Comparison of ENCODE assay signal across 18 cellular contexts in genomic region chr4:162164881-162165528, GRCh38. TPM values are rescaled to one million over a fixed set of nuclear protein-coding genes. Genes with fewer than 3 reads are reported as not detected.
DNase-seq lines count a peak whose midpoint lies in the region; ATAC-seq and TF ChIP-seq lines count a peak whose summit lies in the region.
"Had no signal": no experiment of that assay in that cellular context is flagged by ENCODE, and none has a peak within 500 bp of the region (broad histone marks: within the 10 kb centered on the region; RNA-seq: fewer than 3 reads in every experiment).

No MANE protein-coding gene starts in this region.

- H3K9me3 ChIP-seq in HUES64 (ENCODE audit: insufficient read depth, low read depth, low read length) (no peaks in the 10 kb centered on the region), iPS-18a (ENCODE audit: control insufficient read depth, low read depth, low read length) (no peaks in the 10 kb centered on the region), uterus (no peaks in the 10 kb centered on the region)
- H3K9me3 ChIP-seq: gastroesophageal sphincter had no signal

- in situ Hi-C loops in astrocyte of the cerebellum (cut with HindIII; ENCODE audit: low sequenced_read_pairs), result no loop called here

- ATAC-seq in HG02798 (IDR thresholded peaks at IDR 0.05; ENCODE audit: poor library complexity, unreplicated experiment) (no peak), HG03025 (IDR thresholded peaks at IDR 0.05; ENCODE audit: low FRiP score, unreplicated experiment) (no peak)
- ATAC-seq: gastroesophageal sphincter had no signal

- H3K9ac ChIP-seq in HUES64 (ENCODE audit: low read depth, low read length) (no peak overlapping the region), iPS-18a (ENCODE audit: low read length) (no peak overlapping the region)

- H3K27me3 ChIP-seq in HUES64 (ENCODE audit: insufficient read depth, low read length) (peaks cover 3% of the 10 kb centered on the region; the same call in 1 of the 2 replicates), iPS-18a (ENCODE audit: control insufficient read depth, insufficient read depth, low read length) (no peaks in the 10 kb centered on the region), uterus (peaks cover 0 to 3% of the 10 kb centered on the region in 2 donors)

- no peak overlapping the region for H3K27ac ChIP-seq in HUES64 (ENCODE audit: low read depth, low read length)
- H3K27ac ChIP-seq in iPS-18a (ENCODE audit: low read length), result no peak overlapping the region
- no peak overlapping the region for H3K27ac ChIP-seq in uterus
- H3K27ac ChIP-seq: gastroesophageal sphincter, skin epidermis had no signal

- H3K4me1 ChIP-seq in HUES64 (ENCODE audit: insufficient read depth, low read length), result peaks cover 13% of the 10 kb centered on the region
- H3K4me1 ChIP-seq in iPS-18a (ENCODE audit: control insufficient read depth, low read depth, low read length), result peaks cover 4% of the 10 kb centered on the region
- H3K4me1 ChIP-seq in uterus, result no peaks in the 10 kb centered on the region

- DNase-seq in astrocyte of the cerebellum (ENCODE audit: low read depth) (no peak), renal cortical epithelial cell (ENCODE audit: low read depth) (peak; percentile 7), uterus (no peak)
- DNase-seq: activated B cell treated with CpG ODN at 0.5 μM for 24 hours; activated CD8-positive, alpha-beta memory T cell treated with anti-CD3 and anti-CD28 coated beads, Interleukin-2, amount 50 U/mL, for 4 hours; activated naive CD8-positive, alpha-beta T cell treated with anti-CD3 and anti-CD28 coated beads, Interleukin-2, amount 10 ng/mL, durations not matched to agents 7 days and 5 days; CD4-positive, alpha-beta T cell; naive B cell; NCI-H1436; NCI-H226 had no signal

- TF ChIP-seq POLR2A in uterus (IDR thresholded peaks at IDR 0.05), result no peak

- intact Hi-C loops in uterus (cut with DNase I; ENCODE audit: low total_unique reads), result no loop called here

- TF ChIP-seq CTCF in astrocyte of the cerebellum (IDR thresholded peaks at IDR 0.05; ENCODE audit: low read depth, low read length, missing control alignments) (no peak), uterus (IDR thresholded peaks at IDR 0.05) (no peak)

- H3K36me3 ChIP-seq in HUES64 (ENCODE audit: insufficient read depth, low read length) (no peaks in the 10 kb centered on the region), iPS-18a (ENCODE audit: control insufficient read depth, low read depth, low read length) (no peaks in the 10 kb centered on the region), uterus (no peaks in the 10 kb centered on the region)
- H3K36me3 ChIP-seq: gastroesophageal sphincter had no signal

- H3K4me3 ChIP-seq in HUES64 (ENCODE audit: low read length) (peak overlapping the region; percentile 77), astrocyte of the cerebellum (ENCODE audit: low read depth, low read length) (peak overlapping the region; percentile 59), iPS-18a (ENCODE audit: low read length) (peak overlapping the region; percentile 89), uterus (no peak overlapping the region)

RNA-seq across cellular contexts. Expression of gene FSTL5, which starts 1.2 kb away (rescaled TPM):
- 0.40 TPM for polyA plus RNA-seq in HUES64 (2013, experiment 1 of 2)
- polyA plus RNA-seq in HUES64 (2013, experiment 2 of 2), result 0.82 TPM
- total RNA-seq in renal cortical epithelial cell (0.05 TPM in 1 of 2 replicates, not detected in the other), uterus (1 to 10 TPM in 1 of 4 donors, not detected in 3; 2.4 TPM)
- total RNA-seq: activated B cell treated with CpG ODN at 0.5 μM for 24 hours; activated naive CD8-positive, alpha-beta T cell treated with anti-CD3 and anti-CD28 coated beads, Interleukin-2, amount 10 ng/mL, durations not matched to agents 7 days and 5 days; CD4-positive, alpha-beta T cell; kidney epithelial cell; OCI-LY7 had no signal

Comparison
In these comparisons a context has a peak if more than half of its experiments do, and no peak if none do; other contexts are left out.
1. H3K4me3 ChIP-seq: peak in HUES64 (single experiment), astrocyte of the cerebellum (single experiment) and iPS-18a (single experiment); none in uterus (0 of 2).